In the genomic region with DNA sequence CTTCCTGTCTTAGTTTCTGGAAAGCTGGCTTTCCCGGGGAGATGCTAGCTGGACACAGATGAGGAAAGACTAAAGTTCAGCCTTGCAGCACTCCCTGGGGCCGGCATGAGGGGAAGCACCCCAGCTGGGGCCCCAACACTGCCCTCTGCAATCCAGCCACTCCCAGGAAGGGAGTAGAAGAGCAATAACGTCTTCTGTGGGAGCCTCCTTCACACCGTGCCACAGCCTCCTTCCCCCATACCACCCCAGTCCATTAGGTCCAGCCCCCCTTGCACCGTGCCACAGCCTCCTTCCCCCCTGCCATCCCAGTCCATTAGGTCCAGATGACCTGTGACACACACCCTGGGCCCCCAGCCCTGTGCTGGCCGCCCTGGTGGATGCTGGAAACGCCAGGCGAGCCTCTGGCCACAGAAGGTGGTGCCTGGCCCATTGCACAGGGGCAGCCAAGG, we compare ENCODE assay signal across 8 cellular contexts. TPM values are rescaled to one million over a fixed set of nuclear protein-coding genes. Genes with fewer than 3 reads are reported as not detected.
DNase-seq lines count a peak whose midpoint lies in the region; ATAC-seq lines count a peak whose summit lies in the region.

No MANE protein-coding gene starts in this region.

- H3K4me1 Mint-ChIP-seq in T-helper 2 cell treated with Interferon-gamma antibody and Interleukin-4, amounts not matched to agents 5 μg/mL and 100 μg/mL, for 36 hours (ENCODE audit: low read depth), result peaks cover 6% of the 10 kb centered on the region

- ATAC-seq in GM21825 (IDR thresholded peaks at IDR 0.05; ENCODE audit: unreplicated experiment) (peak; percentile 7), left colon (peak; percentile 17), HG02610 (IDR thresholded peaks at IDR 0.05; ENCODE audit: unreplicated experiment) (no peak)

- peaks cover 9% of the 10 kb centered on the region for H3K27me3 Mint-ChIP-seq in T-helper 2 cell treated with Interferon-gamma antibody and Interleukin-4, amounts not matched to agents 5 μg/mL and 100 μg/mL, for 36 hours (ENCODE audit: low read depth)

- peak overlapping the region; percentile 8 for H3K4me3 Mint-ChIP-seq in T-helper 2 cell treated with Interferon-gamma antibody and Interleukin-4, amounts not matched to agents 5 μg/mL and 100 μg/mL, for 36 hours

- H3K9me3 Mint-ChIP-seq in T-helper 2 cell treated with Interferon-gamma antibody and Interleukin-4, amounts not matched to agents 5 μg/mL and 100 μg/mL, for 36 hours, result no peaks in the 10 kb centered on the region

- intact Hi-C loops in left colon (cut with DNase I, micrococcal nuclease), result loop anchor here (5.0 kb wide), 1 partner anchor 165 kb away; no protein-coding TSS in a partner anchor

- no peaks in the 10 kb centered on the region for H3K36me3 Mint-ChIP-seq in T-helper 2 cell treated with Interferon-gamma antibody and Interleukin-4, amounts not matched to agents 5 μg/mL and 100 μg/mL, for 36 hours (ENCODE audit: low read depth)

- H3K27ac Mint-ChIP-seq in T-helper 2 cell treated with Interferon-gamma antibody and Interleukin-4, amounts not matched to agents 5 μg/mL and 100 μg/mL, for 36 hours, result no peak overlapping the region

- peak; percentile 13 for DNase-seq in AG20443 (ENCODE audit: low spot score)
- no peak for DNase-seq in T-helper 2 cell treated with Interferon-gamma antibody and Interleukin-4, amounts not matched to agents 5 μg/mL and 100 μg/mL, for 36 hours (ENCODE audit: low spot score)
- no peak for DNase-seq in left colon
- DNase-seq in inferior parietal cortex (ENCODE audit: extremely low spot score), result no peak
- DNase-seq in NCI-H2171 treated with DMSO at 0.1 percent for 48 hours (lab: John Stamatoyannopoulos, UW), result no peak
- no peak for DNase-seq in NCI-H2196 (lab: John Stamatoyannopoulos, UW; ENCODE audit: unreplicated experiment)

RNA-seq across cellular contexts. Expression of a gene that starts 44.1 kb away (rescaled TPM):
- 1 to 10 TPM; 6.6 to 9.7 TPM for total RNA-seq in left colon
